In the genomic region with DNA sequence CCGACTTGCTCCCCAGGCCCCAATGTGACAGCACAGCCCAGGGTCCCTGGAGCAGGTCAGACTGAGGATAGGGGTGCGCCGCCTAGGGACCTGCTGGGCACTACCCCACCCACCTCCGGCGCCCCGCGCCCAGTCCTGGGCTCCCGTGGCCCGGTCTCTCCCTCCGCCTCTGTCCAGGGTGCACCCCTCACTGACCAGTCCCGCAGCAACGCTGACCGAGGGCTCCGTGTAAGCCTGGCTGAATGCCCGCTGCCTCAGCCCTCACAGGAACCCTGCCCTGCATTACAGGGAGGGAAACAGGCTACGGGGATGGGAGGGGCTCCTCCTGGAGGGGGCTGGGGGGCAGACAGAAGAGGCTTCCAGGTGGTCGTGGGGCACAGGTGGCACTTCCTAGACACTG, we compare ENCODE assay signal across 22 cellular contexts. TPM values are rescaled to one million over a fixed set of nuclear protein-coding genes. Genes with fewer than 3 reads are reported as not detected.
DNase-seq lines count a peak whose midpoint lies in the region; ATAC-seq and TF ChIP-seq lines count a peak whose summit lies in the region.
"Had no signal": no experiment of that assay in that cellular context is flagged by ENCODE, and none has a peak within 500 bp of the region (broad histone marks: within the 10 kb centered on the region; RNA-seq: fewer than 3 reads in every experiment).

No MANE protein-coding gene starts in this region.

- H3K36me3 ChIP-seq in mucosa of rectum (ENCODE audit: control insufficient read depth in 2 of 2, insufficient read depth in 2 of 2, low read length in 2 of 2), result no peaks in the 10 kb centered on the region
- no peaks in the 10 kb centered on the region for H3K36me3 ChIP-seq in stomach smooth muscle (ENCODE audit: control insufficient read depth in 2 of 2, insufficient read depth in 2 of 2, low read length in 2 of 2)
- H3K36me3 ChIP-seq: cardiac muscle cell, neural progenitor cell had no signal

- no peak for ATAC-seq in T-cell (replicated peaks in 1 of 4)

- TF ChIP-seq CTCF in coronary artery (IDR thresholded peaks at IDR 0.05), result no peak

- H3K9me3 ChIP-seq in mucosa of rectum (ENCODE audit: control insufficient read depth in 2 of 2, low read length in 2 of 2) (no peaks in the 10 kb centered on the region), stomach smooth muscle (ENCODE audit: control insufficient read depth in 2 of 2, low read length in 2 of 2) (no peaks in the 10 kb centered on the region)
- H3K9me3 ChIP-seq: SJSA1 had no signal

- no peak overlapping the region for H3K4me3 Mint-ChIP-seq in T-helper 1 cell treated with Interleukin-12 subunit alpha and Interleukin-12 subunit beta and Interleukin-4 antibody, amounts not matched to agents 30 μg/mL and 1 μg/mL, for 36 hours
- H3K4me3 Mint-ChIP-seq in T-cell, result no peak overlapping the region
- H3K4me3 Mint-ChIP-seq in T-helper 2 cell treated with Interferon-gamma antibody and Interleukin-4, amounts not matched to agents 5 μg/mL and 100 μg/mL, for 36 hours, result no peak overlapping the region
- H3K4me3 Mint-ChIP-seq: activated naive CD8-positive, alpha-beta T cell treated with anti-CD3 and anti-CD28 coated beads, Interleukin-2, amount 10 ng/mL, durations not matched to agents 7 days and 5 days; memory B cell; neural progenitor cell had no signal

- POLR2A ChIA-PET in T-cell (lab: Charles Lee), result interaction anchor here in 1 of 2 donors (0.6 kb wide), 1 partner anchor 13 kb away, joined by 3 read pairs; no protein-coding TSS in a partner anchor

- DNase-seq in T-helper 1 cell (no peak), T-cell (no peak), coronary artery (ENCODE audit: low spot score) (no peak), kidney tubule cell (ENCODE audit: low spot score) (no peak)
- DNase-seq in T-helper 2 cell treated with Interferon-gamma antibody and Interleukin-4, amounts not matched to agents 5 μg/mL and 100 μg/mL, for 36 hours (ENCODE audit: low spot score), result no peak
- DNase-seq: activated CD4-positive, alpha-beta T cell treated with anti-CD3 and anti-CD28 coated beads for 1 hour; activated naive CD8-positive, alpha-beta T cell treated with anti-CD3 and anti-CD28 coated beads, Interleukin-2, amount 10 ng/mL, durations not matched to agents 7 days and 5 days; H7; head of caudate nucleus; NCI-H1105 treated with DMSO at 0.1 percent for 48 hours; OCI-M1; retina; T1000 had no signal

- H3K27ac ChIP-seq in mucosa of rectum (ENCODE audit: low read depth in 2 of 2, low read length in 2 of 2) (peak overlapping the region; percentile 75 to 82), stomach smooth muscle (ENCODE audit: low read length) (peak overlapping the region; percentile 18), coronary artery (peak overlapping the region in 1 of 2 donors; percentile 58)
- H3K27ac ChIP-seq: 22Rv1, C4-2B, cardiac muscle cell, neural progenitor cell, SJSA1 had no signal

- H3K27me3 ChIP-seq in mucosa of rectum (ENCODE audit: control insufficient read depth in 2 of 2, insufficient read depth in 2 of 2, low read length in 2 of 2) (no peaks in the 10 kb centered on the region), stomach smooth muscle (ENCODE audit: control insufficient read depth in 1 of 2, insufficient read depth in 2 of 2, low read length in 2 of 2) (no peaks in the 10 kb centered on the region)
- H3K27me3 ChIP-seq: cardiac muscle cell, neural progenitor cell, SJSA1 had no signal

- H3K4me1 Mint-ChIP-seq in T-helper 1 cell treated with Interleukin-12 subunit alpha and Interleukin-12 subunit beta and Interleukin-4 antibody, amounts not matched to agents 30 μg/mL and 1 μg/mL, for 36 hours (ENCODE audit: low read depth), result peaks cover 13% of the 10 kb centered on the region
- peaks cover 24 to 29% (median 24%) of the 10 kb centered on the region in 3 donors for H3K4me1 Mint-ChIP-seq in T-cell
- H3K4me1 Mint-ChIP-seq in T-helper 2 cell treated with Interferon-gamma antibody and Interleukin-4, amounts not matched to agents 5 μg/mL and 100 μg/mL, for 36 hours (ENCODE audit: low read depth), result peaks cover 7% of the 10 kb centered on the region

- CTCF ChIA-PET in T-cell (lab: Charles Lee), result interaction anchor here in 1 of 2 donors (0.7 kb wide), 1 partner anchor 60 kb away, joined by 5 read pairs; no protein-coding TSS in a partner anchor

- H3K9me3 Mint-ChIP-seq in T-helper 1 cell treated with Interleukin-12 subunit alpha and Interleukin-12 subunit beta and Interleukin-4 antibody, amounts not matched to agents 30 μg/mL and 1 μg/mL, for 36 hours, result no peaks in the 10 kb centered on the region
- H3K9me3 Mint-ChIP-seq in T-cell, result peaks cover 0 to 3% (median 0%) of the 10 kb centered on the region in 3 donors
- no peaks in the 10 kb centered on the region for H3K9me3 Mint-ChIP-seq in T-helper 2 cell treated with Interferon-gamma antibody and Interleukin-4, amounts not matched to agents 5 μg/mL and 100 μg/mL, for 36 hours
- H3K9me3 Mint-ChIP-seq: activated naive CD8-positive, alpha-beta T cell treated with anti-CD3 and anti-CD28 coated beads, Interleukin-2, amount 10 ng/mL, durations not matched to agents 7 days and 5 days; neural progenitor cell had no signal

- H3K9ac ChIP-seq in mucosa of rectum (ENCODE audit: low read depth in 1 of 2, low read length in 2 of 2), result peak overlapping the region in 1 of 2 donors; percentile 44
- no peak overlapping the region for H3K9ac ChIP-seq in stomach smooth muscle (ENCODE audit: low read length in 2 of 2)
- H3K9ac ChIP-seq: neural progenitor cell had no signal

- H3K4me1 ChIP-seq in mucosa of rectum (ENCODE audit: control insufficient read depth in 2 of 2, insufficient read depth in 2 of 2, low read length in 2 of 2), result peaks cover 37 to 40% of the 10 kb centered on the region in 2 donors
- peaks cover 26% of the 10 kb centered on the region for H3K4me1 ChIP-seq in stomach smooth muscle (ENCODE audit: control insufficient read depth, insufficient read depth, low read length)

- H3K36me3 Mint-ChIP-seq in T-helper 1 cell treated with Interleukin-12 subunit alpha and Interleukin-12 subunit beta and Interleukin-4 antibody, amounts not matched to agents 30 μg/mL and 1 μg/mL, for 36 hours (ENCODE audit: low read depth), result peaks cover 16% of the 10 kb centered on the region
- peaks cover 12% of the 10 kb centered on the region for H3K36me3 Mint-ChIP-seq in T-cell
- peaks cover 4% of the 10 kb centered on the region for H3K36me3 Mint-ChIP-seq in T-helper 2 cell treated with Interferon-gamma antibody and Interleukin-4, amounts not matched to agents 5 μg/mL and 100 μg/mL, for 36 hours (ENCODE audit: low read depth)

- no peaks in the 10 kb centered on the region for H3K27me3 Mint-ChIP-seq in T-helper 1 cell treated with Interleukin-12 subunit alpha and Interleukin-12 subunit beta and Interleukin-4 antibody, amounts not matched to agents 30 μg/mL and 1 μg/mL, for 36 hours (ENCODE audit: low read depth)
- H3K27me3 Mint-ChIP-seq in T-cell, result no peaks in the 10 kb centered on the region
- no peaks in the 10 kb centered on the region for H3K27me3 Mint-ChIP-seq in T-helper 2 cell treated with Interferon-gamma antibody and Interleukin-4, amounts not matched to agents 5 μg/mL and 100 μg/mL, for 36 hours (ENCODE audit: low read depth)
- H3K27me3 Mint-ChIP-seq: activated naive CD8-positive, alpha-beta T cell treated with anti-CD3 and anti-CD28 coated beads, Interleukin-2, amount 10 ng/mL, durations not matched to agents 7 days and 5 days; memory B cell had no signal

- H3K4me3 ChIP-seq in mucosa of rectum (ENCODE audit: low read length in 2 of 2) (no peak overlapping the region), stomach smooth muscle (ENCODE audit: low read length in 2 of 2) (no peak overlapping the region), coronary artery (no peak overlapping the region)
- H3K4me3 ChIP-seq: cardiac muscle cell, neural progenitor cell, SJSA1 had no signal

- H3K27ac Mint-ChIP-seq in T-helper 1 cell treated with Interleukin-12 subunit alpha and Interleukin-12 subunit beta and Interleukin-4 antibody, amounts not matched to agents 30 μg/mL and 1 μg/mL, for 36 hours, result peak overlapping the region; percentile 29
- peak overlapping the region; percentile 59 to 80 for H3K27ac Mint-ChIP-seq in T-cell
- no peak overlapping the region for H3K27ac Mint-ChIP-seq in T-helper 2 cell treated with Interferon-gamma antibody and Interleukin-4, amounts not matched to agents 5 μg/mL and 100 μg/mL, for 36 hours
- H3K27ac Mint-ChIP-seq: activated naive CD8-positive, alpha-beta T cell treated with anti-CD3 and anti-CD28 coated beads, Interleukin-2, amount 10 ng/mL, durations not matched to agents 7 days and 5 days; memory B cell; neural progenitor cell had no signal

RNA-seq across cellular contexts. Expression of a gene that starts 31.7 kb away (rescaled TPM):
- total RNA-seq in T-cell, result 100 to 1,000 TPM; 139 to 221 (median 196) TPM

RNA-seq across cellular contexts. Expression of a gene that starts 38.6 kb away (rescaled TPM):
- total RNA-seq in T-cell, result 100 to 1,000 TPM in 3 of 5 donors, 10 to 100 TPM in 2; 90.2 to 115 (median 106) TPM

RNA-seq across cellular contexts. Expression of a gene that starts 40.3 kb away (rescaled TPM):
- total RNA-seq in T-cell, result 100 to 1,000 TPM in 3 of 5 donors, 10 to 100 TPM in 2; 75.7 to 119 (median 101) TPM
